Comparison of ENCODE assay signal across 15 cellular contexts in the genomic region with DNA sequence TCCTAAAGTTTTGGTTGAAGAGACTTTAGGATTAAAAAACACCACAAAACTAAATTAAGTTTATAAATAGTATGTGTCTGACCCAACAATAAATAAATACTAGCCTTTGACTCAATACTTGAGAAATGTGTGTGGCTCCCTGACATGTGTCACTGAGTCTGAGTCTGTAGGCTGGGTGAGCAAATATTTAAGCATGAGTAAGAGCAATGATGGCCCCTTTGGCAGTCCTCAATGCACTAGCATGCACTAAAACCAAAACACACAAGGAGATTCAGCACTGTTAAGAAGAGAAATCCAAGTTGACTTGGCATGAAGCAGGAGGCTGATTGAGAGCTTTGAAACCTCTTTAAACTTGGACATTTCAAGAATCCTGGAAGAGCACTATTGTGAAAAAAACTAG. TPM values are rescaled to one million over a fixed set of nuclear protein-coding genes. Genes with fewer than 3 reads are reported as not detected.
DNase-seq lines count a peak whose midpoint lies in the region; ATAC-seq and TF ChIP-seq lines count a peak whose summit lies in the region.
"Had no signal": no experiment of that assay in that cellular context is flagged by ENCODE, and none has a peak within 500 bp of the region (broad histone marks: within the 10 kb centered on the region; RNA-seq: fewer than 3 reads in every experiment).

No MANE protein-coding gene starts in this region.

- no peak for TF ChIP-seq EP300 in gastroesophageal sphincter (IDR thresholded peaks at IDR 0.05)
- no peak for TF ChIP-seq EP300 in stomach (IDR thresholded peaks at IDR 0.05)

- H3K27ac ChIP-seq in gastroesophageal sphincter (no peak overlapping the region), stomach (peak overlapping the region in 1 of 5 donors; percentile 11)
- H3K27ac ChIP-seq: adrenal gland, uterus had no signal

- H3K9me3 ChIP-seq in gastroesophageal sphincter (peaks cover 0 to 16% (median 0%) of the 10 kb centered on the region in 3 donors), stomach (peaks cover 0 to 14% (median 5%) of the 10 kb centered on the region in 4 donors)

- H3K36me3 ChIP-seq in gastroesophageal sphincter (no peaks in the 10 kb centered on the region), stomach (no peaks in the 10 kb centered on the region)
- H3K36me3 ChIP-seq: adrenal gland, uterus had no signal

- peak; percentile 87 for DNase-seq in AG20443 (ENCODE audit: low spot score)
- DNase-seq in M059J (ENCODE audit: low read depth) = peak; percentile 96
- DNase-seq in cardiac fibroblast (ENCODE audit: low read depth in 2 of 2) = peak; percentile 42 to 85
- DNase-seq in myocyte (ENCODE audit: low read depth) = peak; percentile 45
- no peak for DNase-seq in NCI-H774 (lab: John Stamatoyannopoulos, UW)
- no peak for DNase-seq in stomach
- DNase-seq in HuH-7.5 (ENCODE audit: low spot score) = no peak
- DNase-seq: adrenal gland; GOT3; KG1; naive thymus-derived CD4-positive, alpha-beta T cell; NCI-H2107; uterus had no signal

- ATAC-seq in gastroesophageal sphincter = no peak
- ATAC-seq: naive thymus-derived CD4-positive, alpha-beta T cell; sciatic nerve had no signal

- H3K4me1 ChIP-seq in gastroesophageal sphincter (peaks cover 0 to 3% (median 0%) of the 10 kb centered on the region in 3 donors), stomach (peaks cover 0 to 10% (median 2%) of the 10 kb centered on the region in 4 donors)
- H3K4me1 ChIP-seq: adrenal gland, uterus had no signal

- H3K4me3 ChIP-seq in cardiac fibroblast (replicated peaks in 1 of 2; ENCODE audit: low read depth in 2 of 2, low read length in 2 of 2) (no peak overlapping the region), gastroesophageal sphincter (no peak overlapping the region), stomach (no peak overlapping the region)
- H3K4me3 ChIP-seq: adrenal gland, uterus had no signal

- H3K27me3 ChIP-seq in gastroesophageal sphincter (no peaks in the 10 kb centered on the region), stomach (no peaks in the 10 kb centered on the region)
- H3K27me3 ChIP-seq: adrenal gland, uterus had no signal

- intact Hi-C loops in stomach (cut with DNase I; ENCODE audit: low total_unique reads) = no loop called here

- TF ChIP-seq POLR2A in gastroesophageal sphincter (IDR thresholded peaks at IDR 0.05) (no peak), stomach (IDR thresholded peaks at IDR 0.05) (no peak)

- TF ChIP-seq CTCF in cardiac fibroblast (IDR thresholded peaks at IDR 0.05; ENCODE audit: low read depth, low read length) = no peak
- no peak for TF ChIP-seq CTCF in gastroesophageal sphincter (IDR thresholded peaks at IDR 0.05)
- TF ChIP-seq CTCF in stomach (IDR thresholded peaks at IDR 0.05) = no peak

RNA-seq across cellular contexts. Expression of a gene that starts 37.1 kb away (rescaled TPM):
- 202 and 220 TPM in 2 replicates for total RNA-seq in M059J (2014; rRNA removed; shearing (Covaris generic))
- total RNA-seq in myocyte (33.4 and 52.7 TPM in 2 replicates), gastroesophageal sphincter (10 to 100 TPM; 24.0 to 80.1 (median 32.2) TPM), stomach (10 to 100 TPM in 2 of 5 donors, 1 to 10 TPM in 3; 1.3 to 92.7 (median 8.1) TPM)
- polyA plus RNA-seq in myocyte (2012) = 31.3 TPM
- 10 to 100 TPM; 11.1 to 18.2 (median 11.6) TPM for polyA plus RNA-seq in stomach

Comparison
In these comparisons a context has a peak if more than half of its experiments do, and no peak if none do; other contexts are left out.
1. DNase-seq: peak in AG20443 (single experiment), M059J (single experiment), cardiac fibroblast (2 of 2) and myocyte (single experiment); none in NCI-H774 (single experiment), stomach (single experiment) and HuH-7.5 (single experiment).